15 cellular contexts compared by ENCODE assay signal in the genomic region with DNA sequence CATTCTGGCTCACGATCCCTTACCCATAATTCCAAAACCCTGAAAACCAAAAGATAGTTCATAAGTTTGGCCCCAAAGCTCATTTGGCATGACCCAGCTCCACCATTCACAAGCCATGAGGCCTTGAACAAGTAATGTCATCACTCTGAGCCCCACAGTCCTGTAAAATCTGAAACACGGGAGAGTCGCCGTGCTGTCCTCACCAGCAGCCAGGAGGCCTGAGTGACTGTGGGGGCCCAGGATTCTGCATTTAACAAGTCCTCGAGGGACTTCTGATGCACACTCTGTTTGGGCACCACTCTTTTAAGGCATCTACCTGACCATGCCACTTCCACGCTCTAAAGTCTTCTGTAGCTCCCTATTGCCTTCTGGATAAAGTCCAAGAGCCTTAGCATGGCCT. TPM values are rescaled to one million over a fixed set of nuclear protein-coding genes. Genes with fewer than 3 reads are reported as not detected.
A peak's percentile ranks its signal among the peaks of the same experiment; 100 is the strongest.
DNase-seq lines count a peak whose midpoint lies in the region; ATAC-seq, FAIRE-seq and TF ChIP-seq lines count a peak whose summit lies in the region.
"Had no signal": no experiment of that assay in that cellular context is flagged by ENCODE, and none has a peak within 500 bp of the region (broad histone marks: within the 10 kb centered on the region; RNA-seq: fewer than 3 reads in every experiment).

No MANE protein-coding gene starts in this region.

- H3K14ac ChIP-seq in neuronal stem cell (ENCODE audit: low read length), result no peak overlapping the region

- peak overlapping the region; percentile 4 for H2AK5ac ChIP-seq in neuronal stem cell (ENCODE audit: low read depth, low read length)

- H3K27me3 ChIP-seq in GM12878 (replicated peaks in 1 of 2; ENCODE audit: control insufficient read depth in 2 of 2, insufficient read depth in 2 of 2, low read length in 1 of 2), result peaks cover 0 to 2% of the 10 kb centered on the region in 2 experiments; a peak in 2 of 4 replicates
- peaks cover 0 to 32% (median 2%) of the 10 kb centered on the region in 3 experiments for H3K27me3 ChIP-seq in neuronal stem cell (ENCODE audit: control insufficient read depth in 3 of 3, insufficient read depth in 3 of 3, low read depth in 1 of 3, low read length in 3 of 3)
- H3K27me3 ChIP-seq in suprapubic skin, result no peaks in the 10 kb centered on the region

- H2AFZ ChIP-seq in GM12878 (ENCODE audit: control insufficient read depth, low read depth, low read length) (no peak overlapping the region), neuronal stem cell (ENCODE audit: low read length) (no peak overlapping the region)
- H2AFZ ChIP-seq: GM23338 had no signal

- intact Hi-C loops in GM12878 (cut with micrococcal nuclease; ENCODE audit: unreplicated experiment), result no loop called here

- no TSS peak for BruUV-seq in GM12878 (replicated peaks; lab: Mats Ljungman, UMichigan)

- no peak for TF ChIP-seq POLR2A in GM12878 (IDR thresholded peaks at IDR 0.05; ENCODE audit: low read depth, low read length)
- no peak for TF ChIP-seq POLR2A in suprapubic skin (IDR thresholded peaks at IDR 0.05)

- SMC1A ChIA-PET in GM12878 (lab: Charles Lee; ENCODE audit: uncharacterized antibody, unreplicated experiment), result no interaction called here

- H3K9ac ChIP-seq in GM12878 (ENCODE audit: control insufficient read depth, insufficient read depth, low read length) (no peak overlapping the region), neuronal stem cell (ENCODE audit: low read depth, low read length, poor library complexity) (no peak overlapping the region)

- H3K27ac ChIP-seq in HEK293 (ENCODE audit: extremely low read depth, low read depth, low read length), result no peak overlapping the region
- no peak overlapping the region for H3K27ac ChIP-seq in GM12878 (ENCODE audit: control insufficient read depth, insufficient read depth)
- no peak overlapping the region for H3K27ac ChIP-seq in neuronal stem cell (replicated peaks; ENCODE audit: low read length)
- peak overlapping the region; percentile 99 for H3K27ac ChIP-seq in suprapubic skin

- H3K79me1 ChIP-seq in neuronal stem cell (ENCODE audit: low read depth, low read length), result no peaks in the 10 kb centered on the region

- POLR2A ChIA-PET in HEK293 (lab: Yijun Ruan, JAX), result interaction anchor here (0.8 kb wide), 1 partner anchor 41 kb away, joined by 3 read pairs; a partner anchor contains a TSS
- POLR2A ChIA-PET in GM12878 (lab: Charles Lee), result no interaction called here

- TF ChIP-seq EP300 in GM12878 (IDR thresholded peaks at IDR 0.05; ENCODE audit: borderline replicate concordance in 1 of 2, control insufficient read depth in 1 of 2, low read depth in 2 of 2, low read length in 2 of 2) (no peak), suprapubic skin (IDR thresholded peaks at IDR 0.05) (no peak)

- no peak for DNase-seq in GM12878 (ENCODE audit: low read depth, low spot score)
- no peak for DNase-seq in neuronal stem cell (ENCODE audit: low spot score)
- DNase-seq in suprapubic skin (ENCODE audit: low spot score in 2 of 2), result peak in 1 of 2 donors; percentile 65
- DNase-seq in cerebellar cortex (ENCODE audit: low spot score), result no peak
- DNase-seq: C1 segment of cervical spinal cord; Calu3; CD4-positive, alpha-beta T cell; DMS 273 treated with DMSO at 0.1 percent for 48 hours; DMS79; H7 had no signal

- CTCF ChIA-PET in HEK293 (lab: Yijun Ruan, JAX), result interaction anchor here (1.2 to 1.4 kb wide), 2 partner anchors 16 to 279 kb away, joined by 3 to 4 read pairs; no protein-coding TSS in a partner anchor
- CTCF ChIA-PET in GM12878 (lab: Yijun Ruan, JAX), result no interaction called here

- H4K8ac ChIP-seq in neuronal stem cell (ENCODE audit: low read depth, low read length), result no peak overlapping the region

- 73% methylated on average over 6 of the region's 6 CpGs for WGBS in GM12878 (ENCODE audit: insufficient coverage, insufficient replicate concordance, low lambda C conversion rate, missing lambda C conversion rate)
- no CpG with 5 or more reads among the region's 6 CpGs for WGBS in neuronal stem cell (ENCODE audit: extremely low coverage in 2 of 2, insufficient read length in 2 of 2, insufficient replicate concordance in 1 of 2), 2 donors
- WGBS in suprapubic skin, result 98% methylated on average over 6 of the region's 6 CpGs

- H3K79me2 ChIP-seq in GM12878 (ENCODE audit: control insufficient read depth, insufficient read depth, low read length), result no peaks in the 10 kb centered on the region

- no peak overlapping the region for H3K4ac ChIP-seq in neuronal stem cell (ENCODE audit: low read length)

- H3K4me3 ChIP-seq in HEK293 (ENCODE audit: low read depth, low read length) (no peak overlapping the region), GM12878 (no peak overlapping the region), neuronal stem cell (ENCODE audit: low read length in 2 of 2) (no peak overlapping the region), suprapubic skin (no peak overlapping the region)
- H3K4me3 ChIP-seq: GM23338 had no signal

- no peaks in the 10 kb centered on the region for H3K36me3 ChIP-seq in HEK293 (ENCODE audit: control insufficient read depth in 2 of 2, insufficient read depth in 1 of 2, low read length in 2 of 2)
- no peaks in the 10 kb centered on the region for H3K36me3 ChIP-seq in GM12878 (ENCODE audit: control insufficient read depth in 2 of 2, insufficient read depth in 2 of 2, low read length in 1 of 2)
- no peaks in the 10 kb centered on the region for H3K36me3 ChIP-seq in neuronal stem cell (replicated peaks in 1 of 2; ENCODE audit: control insufficient read depth in 2 of 2, insufficient read depth in 2 of 2, low read length in 2 of 2)
- H3K36me3 ChIP-seq in suprapubic skin, result no peaks in the 10 kb centered on the region

- no peak overlapping the region for H2BK5ac ChIP-seq in neuronal stem cell (ENCODE audit: low read length)

- no peak overlapping the region for H4K91ac ChIP-seq in neuronal stem cell (ENCODE audit: low read depth, low read length, poor library complexity)

- ATAC-seq in GM12878 (no peak), HG02588 (IDR thresholded peaks at IDR 0.05; ENCODE audit: unreplicated experiment) (no peak), HG03342 (IDR thresholded peaks at IDR 0.05; ENCODE audit: unreplicated experiment) (no peak)
- ATAC-seq: GM23338 had no signal

- no peaks in the 10 kb centered on the region for H4K20me1 ChIP-seq in GM12878 (ENCODE audit: control insufficient read depth, insufficient read depth)

- in situ Hi-C loops in GM12878 (cut with MboI), result no loop called here

- H3K4me1 ChIP-seq in HEK293 (ENCODE audit: control insufficient read depth, insufficient read depth, low read length), result no peaks in the 10 kb centered on the region
- H3K4me1 ChIP-seq in GM12878 (ENCODE audit: control insufficient read depth, insufficient read depth, low read length), result no peaks in the 10 kb centered on the region
- H3K4me1 ChIP-seq in neuronal stem cell (ENCODE audit: control insufficient read depth in 2 of 2, insufficient read depth in 1 of 2, low read depth in 1 of 2, low read length in 2 of 2), result peaks cover 4 to 7% of the 10 kb centered on the region in 2 donors
- peaks cover 61% of the 10 kb centered on the region for H3K4me1 ChIP-seq in suprapubic skin

- RAD21 ChIA-PET in GM12878 (lab: Charles Lee; ENCODE audit: unreplicated experiment), result no interaction called here

- H2BK120ac ChIP-seq in neuronal stem cell (ENCODE audit: low read depth, low read length), result no peak overlapping the region

- no peak for TF ChIP-seq CTCF in HEK293 (tag by site-specific recombination; IDR thresholded peaks at IDR 0.05)
- no peak for TF ChIP-seq CTCF in GM12878 (IDR thresholded peaks at IDR 0.05 in 2 of 3, conservative IDR thresholded peaks at IDR 0.05 in 1 of 3; ENCODE audit: control insufficient read depth in 2 of 3, extremely low read depth in 1 of 3, insufficient read depth in 1 of 3, low read depth in 3 of 3, low read length in 3 of 3)
- no peak for TF ChIP-seq CTCF in suprapubic skin (IDR thresholded peaks at IDR 0.05)

- no peak for FAIRE-seq in GM12878 (lab: Jason Lieb, UNC)
- FAIRE-seq: GM12891 had no signal

- H3K9me3 ChIP-seq in HEK293 (ENCODE audit: control insufficient read depth, insufficient read depth, low read depth, low read length) (no peaks in the 10 kb centered on the region), GM12878 (replicated peaks; ENCODE audit: control insufficient read depth, insufficient read depth, low read length) (no peaks in the 10 kb centered on the region), neuronal stem cell (replicated peaks in 1 of 2; ENCODE audit: control insufficient read depth in 2 of 2, insufficient read depth in 1 of 2, low read depth in 1 of 2, low read length in 2 of 2) (no peaks in the 10 kb centered on the region), suprapubic skin (no peaks in the 10 kb centered on the region)

- no peak overlapping the region for H2BK12ac ChIP-seq in neuronal stem cell (ENCODE audit: low read length)

- H3K4me2 ChIP-seq in GM12878 (ENCODE audit: control insufficient read depth, insufficient read depth), result no peak overlapping the region
- no peak overlapping the region for H3K4me2 ChIP-seq in neuronal stem cell (ENCODE audit: insufficient read depth, low read length, poor library complexity, severe bottlenecking)
- H3K4me2 ChIP-seq: GM23338 had no signal

- peak overlapping the region; percentile 29 for H3K18ac ChIP-seq in neuronal stem cell (ENCODE audit: low read length)

- no peak overlapping the region for H3K23ac ChIP-seq in neuronal stem cell (ENCODE audit: low read depth, low read length, poor library complexity)

- no peak overlapping the region for H2BK15ac ChIP-seq in neuronal stem cell (ENCODE audit: low read length)

- no peak for TF ChIP-seq RAD21 in GM12878 (IDR thresholded peaks at IDR 0.05; ENCODE audit: insufficient read depth, low read depth, low read length)

RNA-seq across cellular contexts. Expression of a gene that starts 40.8 kb away (rescaled TPM):
- 9.4 and 10.7 TPM in 2 replicates for total RNA-seq in GM12878 (2013; cell fraction: nucleolus; rRNA removed)
- 5.8 and 6.2 TPM in 2 replicates for total RNA-seq in GM12878 (2014; rRNA removed)
- 2.0 and 2.5 TPM in 2 replicates for total RNA-seq in GM12878 (2014; rRNA removed; fragmentation: Illumina TruSeq; extraction: Trizol)
- total RNA-seq in GM12878 (2021), result 5.0 and 5.3 TPM in 2 replicates
- 2.1 TPM for polyA plus RNA-seq in GM12878 (2011; ENCODE audit: low read depth)
- polyA plus RNA-seq in GM12878 (2011; rRNA removed), result 3.0 and 4.0 TPM in 2 replicates
- 4.7 and 5.6 TPM in 2 replicates for polyA plus RNA-seq in GM12878 (2011; cell fraction: cytosol; rRNA removed)
- 7.0 and 8.8 TPM in 2 replicates for polyA plus RNA-seq in GM12878 (2011; cell fraction: nucleus; rRNA removed)
- 4.9 and 5.3 TPM in 2 replicates for polyA plus RNA-seq in GM12878 (2012)
- 1.0 and 2.0 TPM in 2 replicates for polyA plus RNA-seq in GM12878 (2014; fragmentation: Illumina TruSeq; extraction: Trizol)
- polyA plus RNA-seq in GM12878 (2014; fragmentation: Nextera tagmentation; extraction: Ambion mirVana), result 1 to 10 TPM; 1.4 to 1.9 TPM
- polyA plus RNA-seq in GM12878 (2014; rRNA removed), result 3.5 and 4.1 TPM in 2 replicates
- 1 to 10 TPM; 3.9 to 5.4 TPM for polyA plus RNA-seq in GM12878 (2016; fragmentation: Nextera tagmentation; extraction: Ambion mirVana)
- 5.9 and 9.3 TPM in 2 replicates for polyA minus RNA-seq in GM12878 (2011; rRNA and poly(A)+ RNA removed)
- 4.9 and 5.3 TPM in 2 replicates for polyA minus RNA-seq in GM12878 (2011; cell fraction: cytosol; rRNA and poly(A)+ RNA removed)
- polyA minus RNA-seq in GM12878 (2011; cell fraction: nucleus; rRNA and poly(A)+ RNA removed), result 12.6 and 13.6 TPM in 2 replicates
- 10.2 TPM for polyA plus RNA-seq in neuronal stem cell (2013, experiment 1 of 2)
- polyA plus RNA-seq in neuronal stem cell (2013, experiment 2 of 2), result 10.0 TPM
- total RNA-seq in suprapubic skin, result 1,000 to 10,000 TPM; 1,246 to 2,948 (median 1,762) TPM

Comparison
In these comparisons a context has a peak if more than half of its experiments do, and no peak if none do; other contexts are left out.
1. RNA of a gene that starts 40.8 kb away (total RNA-seq): 1,246 to 2,948 TPM in suprapubic skin; 2.0 to 10.7 TPM in GM12878; every median in the first group is over 100 times any median in the second.